Comparison of ENCODE assay signal across 8 cellular contexts in the genomic region with DNA sequence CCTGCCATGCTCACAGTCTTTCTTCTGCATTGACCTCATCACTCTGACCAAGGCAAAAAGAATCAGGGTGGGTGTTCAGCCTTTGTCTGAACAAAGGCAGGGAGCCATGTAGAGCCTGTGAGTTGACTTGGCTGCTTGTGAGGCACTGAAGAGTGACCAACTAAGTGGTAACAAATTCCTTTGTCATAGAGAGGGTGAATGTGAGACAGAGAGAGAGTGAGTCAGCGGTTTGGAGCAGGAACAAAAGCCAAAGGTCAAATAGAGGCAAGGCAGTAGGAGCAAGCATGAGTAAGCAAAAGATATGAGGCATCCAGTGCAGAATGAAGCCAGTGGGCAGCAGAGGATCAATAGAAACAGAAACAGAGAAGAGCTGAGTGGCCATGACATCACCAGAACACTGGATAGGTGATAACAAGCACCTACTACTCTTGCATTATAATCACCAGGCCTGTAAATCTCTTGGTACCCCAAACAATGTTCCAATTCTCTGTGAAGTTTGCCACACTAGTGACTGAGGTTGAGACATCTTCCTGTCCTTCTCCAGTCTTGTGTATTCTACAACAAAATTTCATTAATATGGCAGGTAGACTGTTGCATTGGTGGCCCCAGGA.
A peak's percentile ranks its signal among the peaks of the same experiment; 100 is the strongest.
DNase-seq lines count a peak whose midpoint lies in the region; ATAC-seq and TF ChIP-seq lines count a peak whose summit lies in the region.

No MANE protein-coding gene starts in this region.

- H3K36me3 Mint-ChIP-seq in CD14-positive monocyte (no peaks in the 10 kb centered on the region), T-cell (no peaks in the 10 kb centered on the region)

- H3K27ac Mint-ChIP-seq in CD14-positive monocyte: no peak overlapping the region
- H3K27ac Mint-ChIP-seq in T-cell: no peak overlapping the region

- H3K9me3 Mint-ChIP-seq in CD14-positive monocyte: peaks cover 0 to 3% (median 0%) of the 10 kb centered on the region in 7 donors
- H3K9me3 Mint-ChIP-seq in T-cell: no peaks in the 10 kb centered on the region

- TF ChIP-seq CTCF in fibroblast of the aortic adventitia (IDR thresholded peaks at IDR 0.05; ENCODE audit: insufficient read depth, low read length): peak; percentile 36
- TF ChIP-seq CTCF in CD14-positive monocyte (IDR thresholded peaks at IDR 0.05): no peak

- no peaks in the 10 kb centered on the region for H3K4me1 Mint-ChIP-seq in CD14-positive monocyte
- H3K4me1 Mint-ChIP-seq in T-cell: no peaks in the 10 kb centered on the region

- H3K4me3 Mint-ChIP-seq in CD14-positive monocyte: no peak overlapping the region
- no peak overlapping the region for H3K4me3 Mint-ChIP-seq in T-cell

- intact Hi-C loops in CD14-positive monocyte (cut with micrococcal nuclease): no loop called here

- H3K27me3 Mint-ChIP-seq in CD14-positive monocyte (ENCODE audit: low read depth in 3 of 3) (peaks cover 0 to 2% (median 2%) of the 10 kb centered on the region in 3 donors), T-cell (peaks cover 0 to 3% of the 10 kb centered on the region in 2 donors)

- ATAC-seq in GM18858 (IDR thresholded peaks at IDR 0.05; ENCODE audit: unreplicated experiment) (peak; percentile 75), HG02981 (IDR thresholded peaks at IDR 0.05; ENCODE audit: unreplicated experiment) (peak; percentile 59), T-cell (replicated peaks in 1 of 4) (no peak), GM19455 (IDR thresholded peaks at IDR 0.05; ENCODE audit: unreplicated experiment) (no peak)

- POLR2A ChIA-PET in T-cell (lab: Charles Lee): no interaction called here

- CTCF ChIA-PET in T-cell (lab: Charles Lee): no interaction called here

- peak; percentile 95 for DNase-seq in RKO (ENCODE audit: low spot score)
- DNase-seq in fibroblast of the aortic adventitia (ENCODE audit: low read depth): peak; percentile 98
- DNase-seq in smooth muscle cell of the brain vasculature (ENCODE audit: low read depth, low spot score): peak; percentile 24
- no peak for DNase-seq in CD14-positive monocyte (ENCODE audit: low spot score)
- no peak for DNase-seq in T-cell

- H3K4me3 ChIP-seq in fibroblast of the aortic adventitia (ENCODE audit: low read depth, low read length): no peak overlapping the region

Comparison
In these comparisons a context has a peak if more than half of its experiments do, and no peak if none do; other contexts are left out.
1. ATAC-seq: peak in GM18858 (single experiment) and HG02981 (single experiment); none in T-cell (0 of 4) and GM19455 (single experiment).
2. DNase-seq: peak in RKO (single experiment), fibroblast of the aortic adventitia (single experiment) and smooth muscle cell of the brain vasculature (single experiment); none in CD14-positive monocyte (single experiment) and T-cell (0 of 34).